25 cellular contexts compared by ENCODE assay signal in genomic region chr3:122000936-122001605, GRCh38. TPM values are rescaled to one million over a fixed set of nuclear protein-coding genes. Genes with fewer than 3 reads are reported as not detected.
A peak's percentile ranks its signal among the peaks of the same experiment; 100 is the strongest.
DNase-seq lines count a peak whose midpoint lies in the region; ATAC-seq and TF ChIP-seq lines count a peak whose summit lies in the region.
"Had no signal": no experiment of that assay in that cellular context is flagged by ENCODE, and none has a peak within 500 bp of the region (broad histone marks: within the 10 kb centered on the region; RNA-seq: fewer than 3 reads in every experiment).

No MANE protein-coding gene starts in this region.

- H3F3A ChIP-seq in smooth muscle cell (ENCODE audit: low read depth) = peaks cover 12% of the 10 kb centered on the region

- no peaks in the 10 kb centered on the region for H4K20me1 ChIP-seq in smooth muscle cell (ENCODE audit: low read depth)

- peak overlapping the region; percentile 79 for H3K27ac Mint-ChIP-seq in stimulated activated memory B cell treated with anti-CD40 and anti-IgM and Interleukin-4, amounts not matched to agents 10 μg/mL and 1 μg/mL and 100 μg/mL, for 72 hours
- H3K27ac Mint-ChIP-seq: activated CD8-positive, alpha-beta memory T cell treated with anti-CD3 and anti-CD28 coated beads, Interleukin-2, amount 10 ng/mL, durations not matched to agents 7 days and 5 days; activated T-helper 17 cell treated with anti-CD3 and anti-CD28 coated beads, Interleukin-2, amount 50 U/mL, for 72 hours; natural killer cell treated with Interleukin-12 subunit alpha and Interleukin-12 subunit beta and Interleukin-15 and Interleukin-18, amount 100 ng/mL, for 72 hours had no signal

- H3K4me3 Mint-ChIP-seq in stimulated activated memory B cell treated with anti-CD40 and anti-IgM and Interleukin-4, amounts not matched to agents 10 μg/mL and 1 μg/mL and 100 μg/mL, for 72 hours = no peak overlapping the region
- H3K4me3 Mint-ChIP-seq: activated CD8-positive, alpha-beta memory T cell treated with anti-CD3 and anti-CD28 coated beads, Interleukin-2, amount 10 ng/mL, durations not matched to agents 7 days and 5 days; activated T-helper 17 cell treated with anti-CD3 and anti-CD28 coated beads, Interleukin-2, amount 50 U/mL, for 72 hours; natural killer cell treated with Interleukin-12 subunit alpha and Interleukin-12 subunit beta and Interleukin-15 and Interleukin-18, amount 100 ng/mL, for 72 hours had no signal

- no peaks in the 10 kb centered on the region for H3K79me2 ChIP-seq in smooth muscle cell (ENCODE audit: low read depth)

- TF ChIP-seq CTCF in esophagus muscularis mucosa (IDR thresholded peaks at IDR 0.05) (no peak), smooth muscle cell (IDR thresholded peaks at IDR 0.05; ENCODE audit: borderline replicate concordance, insufficient read depth, poor library complexity, severe bottlenecking) (no peak)

- no peak overlapping the region for H3K9ac ChIP-seq in smooth muscle cell (ENCODE audit: low read depth)

- no peaks in the 10 kb centered on the region for H3K9me3 Mint-ChIP-seq in stimulated activated memory B cell treated with anti-CD40 and anti-IgM and Interleukin-4, amounts not matched to agents 10 μg/mL and 1 μg/mL and 100 μg/mL, for 72 hours
- H3K9me3 Mint-ChIP-seq: activated T-helper 17 cell treated with anti-CD3 and anti-CD28 coated beads, Interleukin-2, amount 50 U/mL, for 72 hours; natural killer cell treated with Interleukin-12 subunit alpha and Interleukin-12 subunit beta and Interleukin-15 and Interleukin-18, amount 100 ng/mL, for 72 hours had no signal

- no peak for TF ChIP-seq EP300 in esophagus muscularis mucosa (IDR thresholded peaks at IDR 0.05)

- no peaks in the 10 kb centered on the region for H3K9me3 ChIP-seq in esophagus muscularis mucosa
- H3K9me3 ChIP-seq in smooth muscle cell (replicated peaks; ENCODE audit: low read depth) = no peaks in the 10 kb centered on the region
- H3K9me3 ChIP-seq: BE2C, breast epithelium, esophagus squamous epithelium, HAP-1, SJSA1 had no signal

- no peak for ATAC-seq in stimulated activated memory B cell treated with anti-CD40 and anti-IgM and Interleukin-4, amounts not matched to agents 10 μg/mL and 1 μg/mL and 100 μg/mL, for 72 hours
- ATAC-seq in GM18505 (IDR thresholded peaks at IDR 0.05; ENCODE audit: unreplicated experiment) = no peak
- ATAC-seq: activated CD8-positive, alpha-beta memory T cell treated with anti-CD3 and anti-CD28 coated beads, Interleukin-2, amount 10 ng/mL, durations not matched to agents 7 days and 5 days; activated T-helper 17 cell treated with anti-CD3 and anti-CD28 coated beads, Interleukin-2, amount 50 U/mL, for 72 hours had no signal

- H3K27ac ChIP-seq in esophagus muscularis mucosa (replicated peaks in 1 of 4) (no peak overlapping the region), smooth muscle cell (ENCODE audit: low read depth) (no peak overlapping the region)
- H3K27ac ChIP-seq: breast epithelium, esophagus squamous epithelium, PC-9, SJSA1 had no signal

- peak; percentile 30 for DNase-seq in ELR (ENCODE audit: low read depth)
- peak; percentile 65 for DNase-seq in RPMI7951 (ENCODE audit: low read depth)
- DNase-seq in esophagus muscularis mucosa (ENCODE audit: extremely low spot score) = peak; percentile 55
- DNase-seq in smooth muscle cell (lab: John Stamatoyannopoulos, UW; ENCODE audit: unreplicated experiment) = no peak
- DNase-seq in GF-D8 (lab: John Stamatoyannopoulos, UW) = no peak
- DNase-seq: activated CD4-positive, alpha-beta T cell treated with anti-CD3 and anti-CD28 coated beads for 1 hour; activated CD8-positive, alpha-beta memory T cell treated with anti-CD3 and anti-CD28 coated beads, Interleukin-2, amount 10 ng/mL, durations not matched to agents 7 days and 5 days; BE2C; esophagus squamous epithelium; glutamatergic neuron; NCI-H1417; NCI-H2171 treated with DMSO at 0.1 percent for 48 hours; NCI-H774; PC-9; stimulated activated CD4-positive, alpha-beta T cell treated with anti-CD3 and anti-CD28 coated beads, Interleukin-4, amount 100 ng/mL, for 24 hours; T-helper 9 cell had no signal

- H3K4me1 ChIP-seq in esophagus muscularis mucosa (no peaks in the 10 kb centered on the region), smooth muscle cell (ENCODE audit: low read depth) (peaks cover 15% of the 10 kb centered on the region)
- H3K4me1 ChIP-seq: BE2C, breast epithelium, HAP-1 had no signal

- H3K36me3 ChIP-seq in esophagus muscularis mucosa (no peaks in the 10 kb centered on the region), smooth muscle cell (ENCODE audit: low read depth) (no peaks in the 10 kb centered on the region)
- H3K36me3 ChIP-seq: BE2C, breast epithelium, HAP-1, SJSA1 had no signal

- H3K27me3 Mint-ChIP-seq in stimulated activated memory B cell treated with anti-CD40 and anti-IgM and Interleukin-4, amounts not matched to agents 10 μg/mL and 1 μg/mL and 100 μg/mL, for 72 hours = no peaks in the 10 kb centered on the region

- 62% methylated on average over 4 of the region's 4 CpGs for WGBS in esophagus muscularis mucosa
- 88% methylated on average over 4 of the region's 4 CpGs for WGBS in smooth muscle cell (ENCODE audit: low lambda C conversion rate)

- H3K4me2 ChIP-seq in smooth muscle cell = no peak overlapping the region
- H3K4me2 ChIP-seq: PC-9 had no signal

- H3K36me3 Mint-ChIP-seq in stimulated activated memory B cell treated with anti-CD40 and anti-IgM and Interleukin-4, amounts not matched to agents 10 μg/mL and 1 μg/mL and 100 μg/mL, for 72 hours = no peaks in the 10 kb centered on the region
- H3K36me3 Mint-ChIP-seq: natural killer cell treated with Interleukin-12 subunit alpha and Interleukin-12 subunit beta and Interleukin-15 and Interleukin-18, amount 100 ng/mL, for 72 hours had no signal

- H3K4me3 ChIP-seq in esophagus muscularis mucosa (no peak overlapping the region), smooth muscle cell (no peak overlapping the region)
- H3K4me3 ChIP-seq: breast epithelium, esophagus squamous epithelium, HAP-1, PC-9, SJSA1 had no signal

- H3K4me1 Mint-ChIP-seq in stimulated activated memory B cell treated with anti-CD40 and anti-IgM and Interleukin-4, amounts not matched to agents 10 μg/mL and 1 μg/mL and 100 μg/mL, for 72 hours = peaks cover 93% of the 10 kb centered on the region

- TF ChIP-seq POLR2A in esophagus muscularis mucosa (IDR thresholded peaks at IDR 0.05; ENCODE audit: low read depth) (no peak), GM18505 (IDR thresholded peaks at IDR 0.05; ENCODE audit: borderline replicate concordance, extremely low read depth, insufficient read depth, insufficient read length) (no peak)

- H2AFZ ChIP-seq in smooth muscle cell (ENCODE audit: low read depth) = no peak overlapping the region
- H2AFZ ChIP-seq: PC-9 had no signal

- no peaks in the 10 kb centered on the region for H3K27me3 ChIP-seq in esophagus muscularis mucosa
- no peaks in the 10 kb centered on the region for H3K27me3 ChIP-seq in smooth muscle cell (ENCODE audit: low read depth)
- H3K27me3 ChIP-seq: breast epithelium, esophagus squamous epithelium, SJSA1 had no signal

- intact Hi-C loops in esophagus muscularis mucosa (cut with DNase I) = no loop called here

RNA-seq across cellular contexts. Expression of gene ILDR1, which starts 21.0 kb away (rescaled TPM):
- total RNA-seq in RPMI7951 (2014; rRNA removed; shearing (Covaris generic)) = not detected in 2 replicates
- total RNA-seq in esophagus muscularis mucosa (under 1 TPM in 1 of 4 donors, not detected in 3; 0.63 TPM), smooth muscle cell (1.4 TPM in 1 of 2 replicates, not detected in the other)
- polyA plus RNA-seq in smooth muscle cell = 1.4 TPM in 1 of 2 replicates, not detected in the other
- total RNA-seq: LHCN-M2, SJSA1, skeletal muscle tissue had no signal

RNA-seq across cellular contexts. Expression of gene CD86, which starts 54.1 kb away (rescaled TPM):
- total RNA-seq in RPMI7951 (2014; rRNA removed; shearing (Covaris generic)) = not detected in 2 replicates
- 1 to 10 TPM; 1.8 to 7.5 (median 4.2) TPM for total RNA-seq in esophagus muscularis mucosa
- not detected in 2 replicates for total RNA-seq in smooth muscle cell
- polyA plus RNA-seq in smooth muscle cell = not detected in 2 replicates
- total RNA-seq: LHCN-M2, PC-9, SJSA1 had no signal

Comparison
In these comparisons a context has a peak if more than half of its experiments do, and no peak if none do; other contexts are left out.
1. DNase-seq: peak in ELR (single experiment), RPMI7951 (single experiment) and esophagus muscularis mucosa (single experiment); none in smooth muscle cell (single experiment) and GF-D8 (single experiment).